Comparison of ENCODE assay signal across 1 cellular context in the genomic region with DNA sequence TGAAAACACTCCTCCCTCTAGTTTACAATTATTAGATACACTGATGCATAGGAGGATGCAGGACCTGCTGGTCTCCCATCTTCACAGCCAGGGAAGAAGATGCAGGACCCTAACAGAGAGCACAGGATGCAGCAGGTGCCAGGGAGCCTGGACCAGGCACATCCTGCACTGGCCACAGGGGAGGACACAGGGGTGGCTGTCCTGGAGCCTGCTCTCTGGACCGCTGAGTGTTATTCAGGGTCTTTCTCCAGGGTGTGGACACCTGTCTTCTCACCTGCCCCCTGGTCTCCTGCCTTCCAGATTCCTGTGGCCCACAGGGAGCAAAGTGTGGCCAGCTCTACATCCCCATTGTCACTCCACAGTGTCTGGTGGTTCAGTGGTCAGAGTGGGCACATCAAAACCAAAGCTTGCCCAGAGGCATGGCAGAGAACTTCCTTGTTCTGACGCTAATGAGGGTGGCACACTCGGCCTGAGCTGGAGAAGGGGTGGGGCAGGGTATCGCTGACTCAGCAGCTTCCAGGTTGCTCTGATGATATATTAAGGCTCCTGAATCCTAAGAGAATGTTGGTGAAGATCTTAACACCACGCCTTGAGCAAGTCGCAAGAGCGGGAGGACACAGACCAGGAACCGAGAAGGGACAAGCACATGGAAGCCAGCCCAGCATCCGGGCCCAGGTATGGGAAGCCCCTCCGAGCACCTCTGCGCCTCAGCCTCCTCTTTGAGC.
TF ChIP-seq lines count a peak whose summit lies in the region.

A gene (plus strand): TSS at position 564 of the 725 bp plus-strand sequence. CDS start 83 bp downstream, at position 647.

TF ChIP-seq in HepG2, 621 proteins besides CTCF, POLR2A, EP300 and RAD21:
- TF ChIP-seq, protein P1, sequence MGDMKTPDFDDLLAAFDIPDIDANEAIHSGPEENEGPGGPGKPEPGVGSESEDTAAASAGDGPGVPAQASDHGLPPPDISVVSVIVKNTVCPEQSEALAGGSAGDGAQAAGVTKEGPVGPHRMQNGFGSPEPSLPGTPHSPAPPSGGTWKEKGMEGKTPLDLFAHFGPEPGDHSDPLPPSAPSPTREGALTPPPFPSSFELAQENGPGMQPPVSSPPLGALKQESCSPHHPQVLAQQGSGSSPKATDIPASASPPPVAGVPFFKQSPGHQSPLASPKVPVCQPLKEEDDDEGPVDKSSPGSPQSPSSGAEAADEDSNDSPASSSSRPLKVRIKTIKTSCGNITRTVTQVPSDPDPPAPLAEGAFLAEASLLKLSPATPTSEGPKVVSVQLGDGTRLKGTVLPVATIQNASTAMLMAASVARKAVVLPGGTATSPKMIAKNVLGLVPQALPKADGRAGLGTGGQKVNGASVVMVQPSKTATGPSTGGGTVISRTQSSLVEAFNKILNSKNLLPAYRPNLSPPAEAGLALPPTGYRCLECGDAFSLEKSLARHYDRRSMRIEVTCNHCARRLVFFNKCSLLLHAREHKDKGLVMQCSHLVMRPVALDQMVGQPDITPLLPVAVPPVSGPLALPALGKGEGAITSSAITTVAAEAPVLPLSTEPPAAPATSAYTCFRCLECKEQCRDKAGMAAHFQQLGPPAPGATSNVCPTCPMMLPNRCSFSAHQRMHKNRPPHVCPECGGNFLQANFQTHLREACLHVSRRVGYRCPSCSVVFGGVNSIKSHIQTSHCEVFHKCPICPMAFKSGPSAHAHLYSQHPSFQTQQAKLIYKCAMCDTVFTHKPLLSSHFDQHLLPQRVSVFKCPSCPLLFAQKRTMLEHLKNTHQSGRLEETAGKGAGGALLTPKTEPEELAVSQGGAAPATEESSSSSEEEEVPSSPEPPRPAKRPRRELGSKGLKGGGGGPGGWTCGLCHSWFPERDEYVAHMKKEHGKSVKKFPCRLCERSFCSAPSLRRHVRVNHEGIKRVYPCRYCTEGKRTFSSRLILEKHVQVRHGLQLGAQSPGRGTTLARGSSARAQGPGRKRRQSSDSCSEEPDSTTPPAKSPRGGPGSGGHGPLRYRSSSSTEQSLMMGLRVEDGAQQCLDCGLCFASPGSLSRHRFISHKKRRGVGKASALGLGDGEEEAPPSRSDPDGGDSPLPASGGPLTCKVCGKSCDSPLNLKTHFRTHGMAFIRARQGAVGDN (CRISPR knock-in tag; IDR thresholded peaks at IDR 0.05), result no peak
- no peak for TF ChIP-seq ZNF569 (CRISPR knock-in tag; IDR thresholded peaks at IDR 0.05; ENCODE audit: borderline replicate concordance)
- TF ChIP-seq, protein P2, sequence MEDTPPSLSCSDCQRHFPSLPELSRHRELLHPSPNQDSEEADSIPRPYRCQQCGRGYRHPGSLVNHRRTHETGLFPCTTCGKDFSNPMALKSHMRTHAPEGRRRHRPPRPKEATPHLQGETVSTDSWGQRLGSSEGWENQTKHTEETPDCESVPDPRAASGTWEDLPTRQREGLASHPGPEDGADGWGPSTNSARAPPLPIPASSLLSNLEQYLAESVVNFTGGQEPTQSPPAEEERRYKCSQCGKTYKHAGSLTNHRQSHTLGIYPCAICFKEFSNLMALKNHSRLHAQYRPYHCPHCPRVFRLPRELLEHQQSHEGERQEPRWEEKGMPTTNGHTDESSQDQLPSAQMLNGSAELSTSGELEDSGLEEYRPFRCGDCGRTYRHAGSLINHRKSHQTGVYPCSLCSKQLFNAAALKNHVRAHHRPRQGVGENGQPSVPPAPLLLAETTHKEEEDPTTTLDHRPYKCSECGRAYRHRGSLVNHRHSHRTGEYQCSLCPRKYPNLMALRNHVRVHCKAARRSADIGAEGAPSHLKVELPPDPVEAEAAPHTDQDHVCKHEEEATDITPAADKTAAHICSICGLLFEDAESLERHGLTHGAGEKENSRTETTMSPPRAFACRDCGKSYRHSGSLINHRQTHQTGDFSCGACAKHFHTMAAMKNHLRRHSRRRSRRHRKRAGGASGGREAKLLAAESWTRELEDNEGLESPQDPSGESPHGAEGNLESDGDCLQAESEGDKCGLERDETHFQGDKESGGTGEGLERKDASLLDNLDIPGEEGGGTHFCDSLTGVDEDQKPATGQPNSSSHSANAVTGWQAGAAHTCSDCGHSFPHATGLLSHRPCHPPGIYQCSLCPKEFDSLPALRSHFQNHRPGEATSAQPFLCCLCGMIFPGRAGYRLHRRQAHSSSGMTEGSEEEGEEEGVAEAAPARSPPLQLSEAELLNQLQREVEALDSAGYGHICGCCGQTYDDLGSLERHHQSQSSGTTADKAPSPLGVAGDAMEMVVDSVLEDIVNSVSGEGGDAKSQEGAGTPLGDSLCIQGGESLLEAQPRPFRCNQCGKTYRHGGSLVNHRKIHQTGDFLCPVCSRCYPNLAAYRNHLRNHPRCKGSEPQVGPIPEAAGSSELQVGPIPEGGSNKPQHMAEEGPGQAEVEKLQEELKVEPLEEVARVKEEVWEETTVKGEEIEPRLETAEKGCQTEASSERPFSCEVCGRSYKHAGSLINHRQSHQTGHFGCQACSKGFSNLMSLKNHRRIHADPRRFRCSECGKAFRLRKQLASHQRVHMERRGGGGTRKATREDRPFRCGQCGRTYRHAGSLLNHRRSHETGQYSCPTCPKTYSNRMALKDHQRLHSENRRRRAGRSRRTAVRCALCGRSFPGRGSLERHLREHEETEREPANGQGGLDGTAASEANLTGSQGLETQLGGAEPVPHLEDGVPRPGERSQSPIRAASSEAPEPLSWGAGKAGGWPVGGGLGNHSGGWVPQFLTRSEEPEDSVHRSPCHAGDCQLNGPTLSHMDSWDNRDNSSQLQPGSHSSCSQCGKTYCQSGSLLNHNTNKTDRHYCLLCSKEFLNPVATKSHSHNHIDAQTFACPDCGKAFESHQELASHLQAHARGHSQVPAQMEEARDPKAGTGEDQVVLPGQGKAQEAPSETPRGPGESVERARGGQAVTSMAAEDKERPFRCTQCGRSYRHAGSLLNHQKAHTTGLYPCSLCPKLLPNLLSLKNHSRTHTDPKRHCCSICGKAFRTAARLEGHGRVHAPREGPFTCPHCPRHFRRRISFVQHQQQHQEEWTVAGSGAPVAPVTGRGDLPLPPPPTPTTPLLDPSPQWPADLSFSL (CRISPR knock-in tag; IDR thresholded peaks at IDR 0.05), result no peak
- no peak for TF ChIP-seq KAT2B (IDR thresholded peaks at IDR 0.05; ENCODE audit: borderline replicate concordance, low read depth, low read length)
- no peak for TF ChIP-seq RXRA (CRISPR knock-in tag; IDR thresholded peaks at IDR 0.05)
- no peak for TF ChIP-seq ZSCAN25 (CRISPR knock-in tag; IDR thresholded peaks at IDR 0.05)
- TF ChIP-seq MAFF (IDR thresholded peaks at IDR 0.05; ENCODE audit: low read depth, low read length), result peak; percentile 96
- no peak for TF ChIP-seq TBX2 (CRISPR knock-in tag; IDR thresholded peaks at IDR 0.05; ENCODE audit: borderline replicate concordance)
- no peak for TF ChIP-seq HNRNPL (IDR thresholded peaks at IDR 0.05; ENCODE audit: low read depth, low read length)
- TF ChIP-seq, protein P3, sequence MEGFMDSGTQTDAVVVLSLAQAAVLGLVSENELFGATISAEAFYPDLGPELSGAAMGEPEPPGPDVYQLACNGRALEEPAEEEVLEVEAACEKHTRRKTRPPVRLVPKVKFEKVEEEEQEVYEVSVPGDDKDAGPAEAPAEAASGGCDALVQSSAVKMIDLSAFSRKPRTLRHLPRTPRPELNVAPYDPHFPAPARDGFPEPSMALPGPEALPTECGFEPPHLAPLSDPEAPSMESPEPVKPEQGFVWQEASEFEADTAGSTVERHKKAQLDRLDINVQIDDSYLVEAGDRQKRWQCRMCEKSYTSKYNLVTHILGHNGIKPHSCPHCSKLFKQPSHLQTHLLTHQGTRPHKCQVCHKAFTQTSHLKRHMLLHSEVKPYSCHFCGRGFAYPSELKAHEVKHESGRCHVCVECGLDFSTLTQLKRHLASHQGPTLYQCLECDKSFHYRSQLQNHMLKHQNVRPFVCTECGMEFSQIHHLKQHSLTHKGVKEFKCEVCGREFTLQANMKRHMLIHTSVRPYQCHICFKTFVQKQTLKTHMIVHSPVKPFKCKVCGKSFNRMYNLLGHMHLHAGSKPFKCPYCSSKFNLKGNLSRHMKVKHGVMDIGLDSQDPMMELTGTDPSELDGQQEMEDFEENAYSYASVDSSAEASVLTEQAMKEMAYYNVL (CRISPR knock-in tag; IDR thresholded peaks at IDR 0.05; ENCODE audit: borderline replicate concordance), result no peak
- TF ChIP-seq, protein P4, sequence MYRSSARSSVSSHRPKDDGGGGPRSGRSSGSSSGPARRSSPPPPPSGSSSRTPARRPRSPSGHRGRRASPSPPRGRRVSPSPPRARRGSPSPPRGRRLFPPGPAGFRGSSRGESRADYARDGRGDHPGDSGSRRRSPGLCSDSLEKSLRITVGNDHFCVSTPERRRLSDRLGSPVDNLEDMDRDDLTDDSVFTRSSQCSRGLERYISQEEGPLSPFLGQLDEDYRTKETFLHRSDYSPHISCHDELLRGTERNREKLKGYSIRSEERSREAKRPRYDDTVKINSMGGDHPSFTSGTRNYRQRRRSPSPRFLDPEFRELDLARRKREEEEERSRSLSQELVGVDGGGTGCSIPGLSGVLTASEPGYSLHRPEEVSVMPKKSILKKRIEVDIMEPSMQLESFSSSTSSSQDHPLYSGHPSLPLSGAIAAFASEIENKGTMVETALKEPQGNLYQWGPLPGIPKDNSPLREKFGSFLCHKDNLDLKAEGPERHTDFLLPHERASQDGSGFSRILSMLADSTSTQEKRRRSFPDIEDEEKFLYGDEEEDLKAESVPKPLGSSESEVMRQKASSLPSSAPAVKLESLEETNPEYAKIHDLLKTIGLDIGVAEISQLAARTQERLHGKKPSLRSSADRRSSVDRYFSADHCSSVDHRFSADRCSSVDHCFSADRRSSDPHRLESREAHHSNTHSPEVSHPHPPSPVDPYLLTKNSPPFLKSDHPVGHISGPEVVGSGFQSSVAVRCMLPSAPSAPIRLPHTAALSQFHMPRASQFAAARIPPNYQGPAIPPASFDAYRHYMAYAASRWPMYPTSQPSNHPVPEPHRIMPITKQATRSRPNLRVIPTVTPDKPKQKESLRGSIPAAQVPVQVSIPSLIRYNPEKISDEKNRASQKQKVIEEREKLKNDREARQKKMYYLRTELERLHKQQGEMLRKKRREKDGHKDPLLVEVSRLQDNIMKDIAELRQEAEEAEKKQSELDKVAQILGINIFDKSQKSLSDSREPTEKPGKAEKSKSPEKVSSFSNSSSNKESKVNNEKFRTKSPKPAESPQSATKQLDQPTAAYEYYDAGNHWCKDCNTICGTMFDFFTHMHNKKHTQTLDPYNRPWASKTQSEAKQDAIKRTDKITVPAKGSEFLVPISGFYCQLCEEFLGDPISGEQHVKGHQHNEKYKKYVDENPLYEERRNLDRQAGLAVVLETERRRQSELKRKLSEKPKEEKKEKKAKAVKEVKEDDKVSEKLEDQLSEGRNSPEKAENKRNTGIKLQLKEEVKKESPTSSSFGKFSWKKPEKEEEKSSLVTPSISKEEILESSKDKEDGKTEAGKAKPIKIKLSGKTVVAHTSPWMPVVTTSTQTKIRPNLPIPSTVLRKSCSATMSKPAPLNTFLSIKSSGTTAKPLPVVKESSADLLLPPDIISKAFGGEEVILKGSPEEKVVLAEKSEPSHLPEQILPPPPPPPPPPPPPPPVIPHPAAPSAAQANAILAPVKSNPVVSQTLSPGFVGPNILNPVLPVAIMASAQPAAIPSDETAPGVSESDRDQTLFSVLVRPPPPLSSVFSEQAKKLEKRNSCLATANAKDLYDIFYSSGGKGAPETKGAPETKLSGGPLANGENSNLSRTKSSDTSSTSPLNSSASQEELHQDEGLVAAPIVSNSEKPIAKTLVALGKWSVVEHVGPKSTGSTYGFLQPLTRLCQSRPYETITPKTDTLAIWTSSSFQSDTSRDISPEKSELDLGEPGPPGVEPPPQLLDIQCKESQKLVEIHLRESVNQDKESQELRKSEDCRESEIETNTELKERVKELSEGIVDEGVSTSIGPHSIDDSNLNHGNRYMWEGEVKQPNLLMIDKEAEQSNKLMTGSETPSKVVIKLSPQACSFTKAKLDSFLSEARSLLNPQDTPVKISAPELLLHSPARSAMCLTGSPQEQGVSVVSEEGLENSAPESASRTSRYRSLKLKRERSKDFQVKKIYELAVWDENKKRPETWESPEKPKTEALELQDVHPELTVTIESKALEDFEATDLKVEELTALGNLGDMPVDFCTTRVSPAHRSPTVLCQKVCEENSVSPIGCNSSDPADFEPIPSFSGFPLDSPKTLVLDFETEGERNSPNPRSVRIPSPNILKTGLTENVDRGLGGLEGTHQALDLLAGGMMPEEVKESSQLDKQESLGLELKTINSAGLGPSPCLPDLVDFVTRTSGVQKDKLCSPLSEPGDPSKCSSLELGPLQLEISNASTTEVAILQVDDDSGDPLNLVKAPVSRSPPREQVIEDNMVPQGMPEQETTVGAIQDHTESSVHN (CRISPR knock-in tag; IDR thresholded peaks at IDR 0.05), result no peak
- TF ChIP-seq MYC (CRISPR knock-in tag; IDR thresholded peaks at IDR 0.05; ENCODE audit: borderline replicate concordance), result no peak
- no peak for TF ChIP-seq ZNF331 (CRISPR knock-in tag; IDR thresholded peaks at IDR 0.05)
- TF ChIP-seq TSC22D2 (CRISPR knock-in tag; IDR thresholded peaks at IDR 0.05; ENCODE audit: borderline replicate concordance), result no peak
- peak; percentile 95 to 97 for TF ChIP-seq MAFK (conservative IDR thresholded peaks at IDR 0.05 in 1 of 2, IDR thresholded peaks at IDR 0.05 in 1 of 2; ENCODE audit: low read length in 2 of 2)
- TF ChIP-seq ZNF263 (CRISPR knock-in tag; IDR thresholded peaks at IDR 0.05), result no peak
- TF ChIP-seq, protein P5, sequence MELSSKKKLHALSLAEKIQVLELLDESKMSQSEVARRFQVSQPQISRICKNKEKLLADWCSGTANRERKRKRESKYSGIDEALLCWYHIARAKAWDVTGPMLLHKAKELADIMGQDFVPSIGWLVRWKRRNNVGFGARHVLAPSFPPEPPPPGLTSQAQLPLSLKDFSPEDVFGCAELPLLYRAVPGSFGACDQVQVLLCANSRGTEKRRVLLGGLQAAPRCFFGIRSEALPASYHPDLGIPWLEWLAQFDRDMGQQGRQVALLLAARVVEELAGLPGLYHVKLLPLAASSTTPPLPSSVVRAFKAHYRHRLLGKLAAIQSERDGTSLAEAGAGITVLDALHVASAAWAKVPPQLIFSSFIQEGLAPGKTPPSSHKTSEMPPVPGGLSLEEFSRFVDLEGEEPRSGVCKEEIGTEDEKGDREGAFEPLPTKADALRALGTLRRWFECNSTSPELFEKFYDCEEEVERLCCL (CRISPR knock-in tag; IDR thresholded peaks at IDR 0.05; ENCODE audit: borderline replicate concordance), result no peak
